In genomic region chr20:63029358-63030121, GRCh38 we compare ENCODE assay signal across 1 cellular context.
TF ChIP-seq lines count a peak whose summit lies in the region.

No MANE protein-coding gene starts in this region.

TF ChIP-seq in HCT116, 20 proteins besides CTCF, POLR2A, EP300 and RAD21 (continued from another document):
- TF ChIP-seq JUND (IDR thresholded peaks at IDR 0.05) = no peak
- TF ChIP-seq EZH2phosphoT487 (IDR thresholded peaks at IDR 0.05; ENCODE audit: borderline replicate concordance) = no peak
- no peak for TF ChIP-seq REST (IDR thresholded peaks at IDR 0.05; ENCODE audit: low read depth)
